Comparison of ENCODE assay signal across 27 cellular contexts in the genomic region with DNA sequence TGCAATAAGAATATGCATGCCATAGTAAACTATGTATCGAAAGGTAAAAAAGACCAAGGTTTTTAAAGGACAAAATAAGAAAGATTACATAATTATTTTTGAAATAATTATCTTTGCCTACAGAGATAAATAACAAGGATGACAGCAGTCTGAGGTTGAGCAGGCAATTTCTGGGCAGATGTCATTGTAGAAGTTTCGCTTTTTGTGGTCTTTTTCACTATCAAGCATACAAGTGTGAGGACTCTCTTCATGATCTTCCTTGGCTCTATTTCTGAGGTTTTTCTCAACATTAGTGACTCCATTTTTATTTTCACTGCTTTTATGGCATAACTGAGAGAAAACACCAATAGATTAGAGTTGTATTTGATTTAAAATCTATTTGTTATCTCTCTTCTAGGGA.
"Had no signal": no experiment of that assay in that cellular context is flagged by ENCODE, and none has a peak within 500 bp of the region (broad histone marks: within the 10 kb centered on the region; RNA-seq: fewer than 3 reads in every experiment).

No MANE protein-coding gene starts in this region.

- H3K4me1 Mint-ChIP-seq: activated CD4-positive, alpha-beta memory T cell treated with anti-CD3 and anti-CD28 coated beads, Interleukin-2, amount 10 ng/mL, durations not matched to agents 7 days and 5 days; activated CD4-positive, alpha-beta T cell treated with anti-CD3 and anti-CD28 coated beads for 36 hours; activated CD4-positive, alpha-beta T cell treated with anti-CD3 and anti-CD28 coated beads, Interleukin-2, amount 10 ng/mL, durations not matched to agents 24 days and 14 days; activated naive CD4-positive, alpha-beta T cell treated with anti-CD3 and anti-CD28 coated beads, Interleukin-2, amount 50 U/mL, for 24 hours; activated naive CD8-positive, alpha-beta T cell treated with anti-CD3 and anti-CD28 coated beads for 36 hours; activated naive CD8-positive, alpha-beta T cell treated with anti-CD3 and anti-CD28 coated beads, Interleukin-2, amount 50 U/mL, for 24 hours; activated T-helper 17 cell treated with anti-CD3 and anti-CD28 coated beads, Interleukin-2, amount 50 U/mL, for 72 hours had no signal

- DNase-seq: activated CD4-positive, alpha-beta memory T cell treated with anti-CD3 and anti-CD28 coated beads, Interleukin-2, amount 10 ng/mL, durations not matched to agents 7 days and 5 days; activated CD4-positive, alpha-beta T cell treated with anti-CD3 and anti-CD28 coated beads for 36 hours; activated CD4-positive, alpha-beta T cell treated with anti-CD3 and anti-CD28 coated beads, Interleukin-2, amount 10 ng/mL, durations not matched to agents 24 days and 14 days; activated CD4-positive, CD25-positive, alpha-beta regulatory T cell; activated CD4-positive, CD25-positive, alpha-beta regulatory T cell treated with anti-CD3 and anti-CD28 coated beads, Interleukin-2, amount 50 U/mL, for 72 hours; activated CD8-positive, alpha-beta memory T cell treated with anti-CD3 and anti-CD28 coated beads, Interleukin-2, amount 50 U/mL, for 48 hours; activated effector memory CD4-positive, alpha-beta T cell treated with Interleukin-2 at 50 U/mL for 16 hours; activated gamma-delta T cell treated with Interleukin-2 at 50 U/mL for 16 hours; activated naive CD4-positive, alpha-beta T cell treated with Interleukin-2 at 50 U/mL for 16 hours; activated naive CD8-positive, alpha-beta T cell treated with anti-CD3 and anti-CD28 coated beads for 36 hours; activated naive CD8-positive, alpha-beta T cell treated with anti-CD3 and anti-CD28 coated beads, Interleukin-2, amount 50 U/mL, for 24 hours; activated T-cell treated with anti-CD3 and anti-CD28 coated beads for 4 hours; activated T-cell treated with anti-CD3 and anti-CD28 coated beads, Interleukin-2, amount 50 U/mL, for 24 hours; adrenal gland; amygdala; aorta; body of pancreas; caudate nucleus; colonic mucosa; effector CD8-positive, alpha-beta T cell; esophagus squamous epithelium; head of caudate nucleus; hippocampal formation; T-helper 2 cell had no signal

- H3K27ac ChIP-seq: adrenal gland, body of pancreas, colonic mucosa, epithelial cell of prostate, esophagus squamous epithelium had no signal

- H3K27me3 Mint-ChIP-seq: activated CD4-positive, alpha-beta memory T cell treated with anti-CD3 and anti-CD28 coated beads, Interleukin-2, amount 10 ng/mL, durations not matched to agents 7 days and 5 days; activated CD4-positive, alpha-beta T cell treated with anti-CD3 and anti-CD28 coated beads for 36 hours; activated CD4-positive, alpha-beta T cell treated with anti-CD3 and anti-CD28 coated beads, Interleukin-2, amount 10 ng/mL, durations not matched to agents 24 days and 14 days; activated naive CD4-positive, alpha-beta T cell treated with anti-CD3 and anti-CD28 coated beads, Interleukin-2, amount 50 U/mL, for 24 hours; activated naive CD8-positive, alpha-beta T cell treated with anti-CD3 and anti-CD28 coated beads for 36 hours; activated naive CD8-positive, alpha-beta T cell treated with anti-CD3 and anti-CD28 coated beads, Interleukin-2, amount 50 U/mL, for 24 hours; activated T-cell treated with anti-CD3 and anti-CD28 coated beads, Interleukin-2, amount 50 U/mL, for 24 hours; activated T-helper 17 cell treated with anti-CD3 and anti-CD28 coated beads, Interleukin-2, amount 50 U/mL, for 72 hours had no signal

- H3K4me3 ChIP-seq: adrenal gland, body of pancreas, colonic mucosa, esophagus squamous epithelium had no signal

- H3K36me3 Mint-ChIP-seq: activated naive CD4-positive, alpha-beta T cell treated with anti-CD3 and anti-CD28 coated beads, Interleukin-2, amount 50 U/mL, for 24 hours; activated naive CD8-positive, alpha-beta T cell treated with anti-CD3 and anti-CD28 coated beads for 36 hours had no signal

- H3K4me3 Mint-ChIP-seq: activated CD4-positive, alpha-beta memory T cell treated with anti-CD3 and anti-CD28 coated beads, Interleukin-2, amount 10 ng/mL, durations not matched to agents 7 days and 5 days; activated CD4-positive, alpha-beta T cell treated with anti-CD3 and anti-CD28 coated beads for 36 hours; activated CD4-positive, alpha-beta T cell treated with anti-CD3 and anti-CD28 coated beads, Interleukin-2, amount 10 ng/mL, durations not matched to agents 24 days and 14 days; activated naive CD4-positive, alpha-beta T cell treated with anti-CD3 and anti-CD28 coated beads, Interleukin-2, amount 50 U/mL, for 24 hours; activated naive CD8-positive, alpha-beta T cell treated with anti-CD3 and anti-CD28 coated beads for 36 hours; activated naive CD8-positive, alpha-beta T cell treated with anti-CD3 and anti-CD28 coated beads, Interleukin-2, amount 50 U/mL, for 24 hours; activated T-cell treated with anti-CD3 and anti-CD28 coated beads, Interleukin-2, amount 50 U/mL, for 24 hours; activated T-helper 17 cell treated with anti-CD3 and anti-CD28 coated beads, Interleukin-2, amount 50 U/mL, for 72 hours had no signal

- ATAC-seq: activated CD4-positive, alpha-beta T cell treated with anti-CD3 and anti-CD28 coated beads for 36 hours; activated naive CD8-positive, alpha-beta T cell treated with anti-CD3 and anti-CD28 coated beads, Interleukin-2, amount 50 U/mL, for 24 hours; activated T-helper 17 cell treated with anti-CD3 and anti-CD28 coated beads, Interleukin-2, amount 50 U/mL, for 72 hours; body of pancreas had no signal

- H3K36me3 ChIP-seq: adrenal gland, colonic mucosa, esophagus squamous epithelium had no signal

- H3K9me3 Mint-ChIP-seq: activated CD4-positive, alpha-beta memory T cell treated with anti-CD3 and anti-CD28 coated beads, Interleukin-2, amount 10 ng/mL, durations not matched to agents 7 days and 5 days; activated CD4-positive, alpha-beta T cell treated with anti-CD3 and anti-CD28 coated beads, Interleukin-2, amount 10 ng/mL, durations not matched to agents 24 days and 14 days; activated naive CD4-positive, alpha-beta T cell treated with anti-CD3 and anti-CD28 coated beads, Interleukin-2, amount 50 U/mL, for 24 hours; activated T-helper 17 cell treated with anti-CD3 and anti-CD28 coated beads, Interleukin-2, amount 50 U/mL, for 72 hours had no signal

- H3K27me3 ChIP-seq: adrenal gland, body of pancreas, colonic mucosa, esophagus squamous epithelium had no signal

- H3K9me3 ChIP-seq: body of pancreas, colonic mucosa, esophagus squamous epithelium had no signal

- H3K27ac Mint-ChIP-seq: activated CD4-positive, alpha-beta memory T cell treated with anti-CD3 and anti-CD28 coated beads, Interleukin-2, amount 10 ng/mL, durations not matched to agents 7 days and 5 days; activated CD4-positive, alpha-beta T cell treated with anti-CD3 and anti-CD28 coated beads for 36 hours; activated CD4-positive, alpha-beta T cell treated with anti-CD3 and anti-CD28 coated beads, Interleukin-2, amount 10 ng/mL, durations not matched to agents 24 days and 14 days; activated naive CD4-positive, alpha-beta T cell treated with anti-CD3 and anti-CD28 coated beads, Interleukin-2, amount 50 U/mL, for 24 hours; activated naive CD8-positive, alpha-beta T cell treated with anti-CD3 and anti-CD28 coated beads for 36 hours; activated naive CD8-positive, alpha-beta T cell treated with anti-CD3 and anti-CD28 coated beads, Interleukin-2, amount 50 U/mL, for 24 hours; activated T-cell treated with anti-CD3 and anti-CD28 coated beads, Interleukin-2, amount 50 U/mL, for 24 hours; activated T-helper 17 cell treated with anti-CD3 and anti-CD28 coated beads, Interleukin-2, amount 50 U/mL, for 72 hours had no signal

- H3K4me1 ChIP-seq: adrenal gland, body of pancreas, colonic mucosa, esophagus squamous epithelium had no signal
